Comparison of ENCODE assay signal across 10 cellular contexts in the genomic region with DNA sequence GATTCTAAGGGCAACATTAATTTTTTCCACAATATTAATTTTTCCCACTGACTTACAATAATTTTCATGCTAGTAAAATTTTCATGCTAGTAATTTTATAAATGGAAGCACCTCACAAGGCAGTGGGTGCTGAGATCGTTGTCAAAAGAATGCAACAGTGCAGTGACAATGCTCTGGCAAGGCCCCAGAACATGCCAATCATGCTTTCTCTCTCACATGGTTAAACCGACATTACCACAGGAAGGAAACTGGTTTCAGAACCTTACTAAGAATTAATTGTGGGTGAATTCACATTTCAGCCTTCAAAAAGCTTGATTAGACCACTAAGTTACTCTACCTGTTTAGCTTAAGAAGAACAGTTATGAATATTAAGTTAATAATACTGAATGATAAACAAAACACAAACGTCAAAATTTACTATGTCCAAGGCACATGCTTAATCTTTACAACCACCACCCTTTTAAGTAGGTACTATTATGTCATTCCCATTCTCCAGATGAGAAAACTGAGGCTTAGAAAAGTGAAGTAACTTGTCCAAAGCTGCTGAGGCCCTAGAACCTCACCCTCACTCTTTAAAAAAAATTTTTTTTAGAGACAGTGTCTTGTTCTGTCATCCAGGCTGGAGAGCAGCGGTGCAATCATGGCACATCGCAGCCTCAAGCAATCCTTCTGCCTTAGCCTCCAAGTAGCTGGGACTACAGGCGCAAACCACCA. TPM values are rescaled to one million over a fixed set of nuclear protein-coding genes. Genes with fewer than 3 reads are reported as not detected.
A peak's percentile ranks its signal among the peaks of the same experiment; 100 is the strongest.
DNase-seq lines count a peak whose midpoint lies in the region; ATAC-seq, FAIRE-seq and TF ChIP-seq lines count a peak whose summit lies in the region.
"Had no signal": no experiment of that assay in that cellular context is flagged by ENCODE, and none has a peak within 500 bp of the region (broad histone marks: within the 10 kb centered on the region; RNA-seq: fewer than 3 reads in every experiment).

No MANE protein-coding gene starts in this region.

- intact Hi-C loops in HepG2 (cut with micrococcal nuclease; ENCODE audit: unreplicated experiment) (no loop called here), right lobe of liver (cut with DNase I) (no loop called here)

- peaks cover 12% of the 10 kb centered on the region for H3K4me1 Mint-ChIP-seq in activated naive CD4-positive, alpha-beta T cell treated with anti-CD3 and anti-CD28 coated beads, Interleukin-2, amount 10 ng/mL, durations not matched to agents 7 days and 5 days
- no peaks in the 10 kb centered on the region for H3K4me1 Mint-ChIP-seq in type B pancreatic cell (ENCODE audit: unreplicated experiment)

- in situ Hi-C loops in HepG2 (cut with HindIII; ENCODE audit: extremely low pct_ligation_motif_present, low pct_unique_long_range_greater_than_20kb), result no loop called here

- H3K4me1 ChIP-seq in HepG2 (ENCODE audit: insufficient read depth, low read length) (peaks cover 23% of the 10 kb centered on the region), right lobe of liver (no peaks in the 10 kb centered on the region), suprapubic skin (peaks cover 6% of the 10 kb centered on the region)

- H3K9me3 ChIP-seq in HepG2 (ENCODE audit: low read length) (no peaks in the 10 kb centered on the region), right lobe of liver (no peaks in the 10 kb centered on the region), suprapubic skin (no peaks in the 10 kb centered on the region)
- H3K9me3 ChIP-seq: heart right ventricle, thoracic aorta had no signal

- FAIRE-seq in HepG2 (lab: Jason Lieb, UNC), result no peak

- TF ChIP-seq CTCF in HepG2 (CRISPR knock-in tag; IDR thresholded peaks at IDR 0.05) (no peak), right lobe of liver (IDR thresholded peaks at IDR 0.05) (no peak), type B pancreatic cell (conservative IDR thresholded peaks at IDR 0.05) (no peak), suprapubic skin (IDR thresholded peaks at IDR 0.05) (no peak), omental fat pad (IDR thresholded peaks at IDR 0.05) (no peak)

- POLR2A ChIA-PET in HepG2 (lab: Yijun Ruan, JAX), result no interaction called here

- TF ChIP-seq POLR2A in HepG2 (IDR thresholded peaks at IDR 0.05; ENCODE audit: insufficient read depth in 1 of 2, low read depth in 2 of 2, low read length in 2 of 2) (no peak), right lobe of liver (IDR thresholded peaks at IDR 0.05) (no peak), suprapubic skin (IDR thresholded peaks at IDR 0.05) (no peak)

- H3K36me3 Mint-ChIP-seq in activated naive CD4-positive, alpha-beta T cell treated with anti-CD3 and anti-CD28 coated beads, Interleukin-2, amount 10 ng/mL, durations not matched to agents 7 days and 5 days, result no peaks in the 10 kb centered on the region
- H3K36me3 Mint-ChIP-seq in type B pancreatic cell, result no peaks in the 10 kb centered on the region

- H3K4me2 ChIP-seq in HepG2 (ENCODE audit: low read depth, low read length), result no peak overlapping the region

- H3K27ac ChIP-seq in HepG2 (ENCODE audit: extremely low read length, insufficient read depth, low read length), result no peak overlapping the region
- no peak overlapping the region for H3K27ac ChIP-seq in right lobe of liver
- no peak overlapping the region for H3K27ac ChIP-seq in suprapubic skin
- H3K27ac ChIP-seq: thoracic aorta had no signal

- WGBS in HepG2 (ENCODE audit: low lambda C conversion rate), result 51% methylated on average over 6 of the region's 6 CpGs
- 48% methylated on average over 6 of the region's 6 CpGs for WGBS in right lobe of liver (ENCODE audit: insufficient coverage, low coverage, low lambda C conversion rate, missing lambda C conversion rate)
- 69% methylated on average over 6 of the region's 6 CpGs for WGBS in suprapubic skin

- ATAC-seq in HepG2 (no peak), right lobe of liver (no peak), omental fat pad (ENCODE audit: low FRiP score) (no peak)
- ATAC-seq: heart right ventricle had no signal

- no peaks in the 10 kb centered on the region for H3K79me2 ChIP-seq in HepG2 (ENCODE audit: insufficient read depth, low read length)

- H3K36me3 ChIP-seq in HepG2 (replicated peaks in 1 of 2; ENCODE audit: control insufficient read depth in 1 of 2, insufficient read depth in 2 of 2, low read length in 2 of 2) (no peaks in the 10 kb centered on the region), right lobe of liver (no peaks in the 10 kb centered on the region), suprapubic skin (no peaks in the 10 kb centered on the region)
- H3K36me3 ChIP-seq: heart right ventricle, thoracic aorta had no signal

- H3K9ac ChIP-seq in HepG2 (ENCODE audit: insufficient read depth, low read depth, low read length), result no peak overlapping the region

- H3K27me3 ChIP-seq in HepG2 (ENCODE audit: control insufficient read depth in 1 of 2, insufficient read depth in 2 of 2, low read length in 2 of 2), result no peaks in the 10 kb centered on the region
- peaks cover 0 to 5% of the 10 kb centered on the region in 2 donors for H3K27me3 ChIP-seq in right lobe of liver
- H3K27me3 ChIP-seq in suprapubic skin, result no peaks in the 10 kb centered on the region

- H2AFZ ChIP-seq in HepG2 (ENCODE audit: low read length), result no peak overlapping the region

- CTCF ChIA-PET in HepG2 (lab: Yijun Ruan, JAX; ENCODE audit: low intra/inter-chr PET ratio, low total read pairs), result no interaction called here
- CTCF ChIA-PET in activated naive CD4-positive, alpha-beta T cell treated with anti-CD3 and anti-CD28 coated beads, Interleukin-2, amount 10 ng/mL, durations not matched to agents 7 days and 5 days (lab: Charles Lee), result interaction anchor here (0.9 kb wide), 1 partner anchor 23 kb away, joined by 3 read pairs; no protein-coding TSS in a partner anchor

- DNase-seq in HepG2 (ENCODE audit: low spot score), result peak; percentile 6
- no peak for DNase-seq in right lobe of liver
- DNase-seq in HT1080 (ENCODE audit: low read depth), result peak; percentile 56
- peak; percentile 27 for DNase-seq in activated naive CD4-positive, alpha-beta T cell treated with anti-CD3 and anti-CD28 coated beads, Interleukin-2, amount 10 ng/mL, durations not matched to agents 7 days and 5 days
- DNase-seq in type B pancreatic cell (ENCODE audit: extremely low spot score, unreplicated experiment), result no peak
- no peak for DNase-seq in suprapubic skin (ENCODE audit: low spot score in 2 of 2)
- DNase-seq in omental fat pad (ENCODE audit: low spot score), result no peak
- DNase-seq in GM19240 (ENCODE audit: insufficient read length, low spot score), result no peak

- H3K4me3 ChIP-seq in HepG2 (replicated peaks in 1 of 3; ENCODE audit: insufficient read depth in 1 of 3, low read depth in 2 of 3, low read length in 3 of 3), result no peak overlapping the region
- no peak overlapping the region for H3K4me3 ChIP-seq in right lobe of liver
- no peak overlapping the region for H3K4me3 ChIP-seq in suprapubic skin
- H3K4me3 ChIP-seq: heart right ventricle, thoracic aorta had no signal

- TF ChIP-seq EP300 in HepG2 (IDR thresholded peaks at IDR 0.05; ENCODE audit: low read depth in 2 of 2, low read length in 2 of 2) (no peak), HepG2 (CRISPR knock-in tag; IDR thresholded peaks at IDR 0.05; ENCODE audit: borderline replicate concordance) (no peak), suprapubic skin (IDR thresholded peaks at IDR 0.05) (no peak)

- H3K4me3 Mint-ChIP-seq in activated naive CD4-positive, alpha-beta T cell treated with anti-CD3 and anti-CD28 coated beads, Interleukin-2, amount 10 ng/mL, durations not matched to agents 7 days and 5 days, result no peak overlapping the region
- no peak overlapping the region for H3K4me3 Mint-ChIP-seq in type B pancreatic cell

- H3K9me3 Mint-ChIP-seq in activated naive CD4-positive, alpha-beta T cell treated with anti-CD3 and anti-CD28 coated beads, Interleukin-2, amount 10 ng/mL, durations not matched to agents 7 days and 5 days, result no peaks in the 10 kb centered on the region
- no peaks in the 10 kb centered on the region for H3K9me3 Mint-ChIP-seq in type B pancreatic cell

- no peak for TF ChIP-seq RAD21 in HepG2 (CRISPR knock-in tag; IDR thresholded peaks at IDR 0.05)

- peaks cover 31% of the 10 kb centered on the region for H3K27me3 Mint-ChIP-seq in activated naive CD4-positive, alpha-beta T cell treated with anti-CD3 and anti-CD28 coated beads, Interleukin-2, amount 10 ng/mL, durations not matched to agents 7 days and 5 days
- H3K27me3 Mint-ChIP-seq in type B pancreatic cell, result no peaks in the 10 kb centered on the region

- H4K20me1 ChIP-seq in HepG2 (ENCODE audit: insufficient read depth, low read length), result no peaks in the 10 kb centered on the region

- H3K27ac Mint-ChIP-seq in activated naive CD4-positive, alpha-beta T cell treated with anti-CD3 and anti-CD28 coated beads, Interleukin-2, amount 10 ng/mL, durations not matched to agents 7 days and 5 days, result no peak overlapping the region
- peak overlapping the region; percentile 6 for H3K27ac Mint-ChIP-seq in type B pancreatic cell

- no TSS peak for BruUV-seq in HepG2 (replicated peaks; lab: Mats Ljungman, UMichigan)

RNA-seq across cellular contexts. Expression of a gene that starts 10.0 kb away (rescaled TPM):
- 1.7 and 29.5 TPM in 2 replicates for total RNA-seq in HepG2 (2016; rRNA removed; fragmentation: Illumina TruSeq; extraction: Trizol)
- total RNA-seq in HepG2 (2016; cell fraction: cytosol; rRNA removed; fragmentation: Illumina TruSeq; extraction: Trizol; ENCODE audit: low read depth), result 1.9 and 2.5 TPM in 2 replicates
- total RNA-seq in HepG2 (2016; cell fraction: insoluble cytoplasmic fraction; rRNA removed; fragmentation: Illumina TruSeq; extraction: Trizol), result 1.3 and 1.6 TPM in 2 replicates
- 0.83 and 0.93 TPM in 2 replicates for total RNA-seq in HepG2 (2016; cell fraction: membrane; rRNA removed; fragmentation: Illumina TruSeq; extraction: Trizol)
- total RNA-seq in HepG2 (2016; cell fraction: nucleus; rRNA removed; fragmentation: Illumina TruSeq; extraction: Trizol), result 4.3 and 5.3 TPM in 2 replicates
- 1.1 and 1.6 TPM in 2 replicates for polyA plus RNA-seq in HepG2 (2011; rRNA removed)
- polyA plus RNA-seq in HepG2 (2011; cell fraction: cytosol; rRNA removed), result 0.68 and 0.94 TPM in 2 replicates
- polyA plus RNA-seq in HepG2 (2011; cell fraction: nucleus; rRNA removed), result 1.5 and 2.6 TPM in 2 replicates
- 1.0 and 1.7 TPM in 2 replicates for polyA plus RNA-seq in HepG2 (2012)
- polyA plus RNA-seq in HepG2 (2016; cell fraction: cytosol; fragmentation: Illumina TruSeq; extraction: Trizol; ENCODE audit: low read depth), result 0.06 and 0.07 TPM in 2 replicates
- 0.72 and 0.86 TPM in 2 replicates for polyA plus RNA-seq in HepG2 (2016; cell fraction: insoluble cytoplasmic fraction; fragmentation: Illumina TruSeq; extraction: Trizol; ENCODE audit: low read depth)
- 0.15 TPM in 2 replicates for polyA plus RNA-seq in HepG2 (2016; cell fraction: membrane; fragmentation: Illumina TruSeq; extraction: Trizol; ENCODE audit: low read depth)
- 2.3 and 3.2 TPM in 2 replicates for polyA plus RNA-seq in HepG2 (2016; cell fraction: nucleus; fragmentation: Illumina TruSeq; extraction: Trizol; ENCODE audit: insufficient read depth, low read depth)
- polyA minus RNA-seq in HepG2 (2011; rRNA and poly(A)+ RNA removed; ENCODE audit: low replicate concordance), result 2.3 and 16.7 TPM in 2 replicates
- 1.9 and 3.8 TPM in 2 replicates for polyA minus RNA-seq in HepG2 (2011; cell fraction: cytosol; rRNA and poly(A)+ RNA removed)
- 5.3 and 6.0 TPM in 2 replicates for polyA minus RNA-seq in HepG2 (2011; cell fraction: nucleus; rRNA and poly(A)+ RNA removed)
- total RNA-seq in right lobe of liver, result 1 to 10 TPM in 2 of 6 experiments, under 1 TPM in 4; 0.47 to 1.2 (median 0.81) TPM
- 4.9 and 7.4 TPM in 2 replicates for total RNA-seq in HT1080 (2014; rRNA removed; shearing (Covaris generic))
- polyA plus RNA-seq in HT1080 (2015; cell fraction: cytosol; rRNA removed), result 2.1 and 2.3 TPM in 2 replicates
- 5.5 and 5.7 TPM in 2 replicates for polyA plus RNA-seq in HT1080 (2015; cell fraction: nucleus; rRNA removed)
- 5.6 and 7.4 TPM in 2 replicates for total RNA-seq in type B pancreatic cell (ENCODE audit: low replicate concordance)
- 10 to 100 TPM in 1 of 4 donors, 1 to 10 TPM in 3; 4.5 to 16.0 (median 8.4) TPM for total RNA-seq in suprapubic skin
- 10 to 100 TPM in 1 of 4 donors, 1 to 10 TPM in 3; 5.3 to 24.1 (median 6.6) TPM for total RNA-seq in omental fat pad

RNA-seq across cellular contexts. Expression of a gene that starts 55.5 kb away (rescaled TPM):
- total RNA-seq in HepG2 (2016; rRNA removed; fragmentation: Illumina TruSeq; extraction: Trizol) (36.7 and 43.6 TPM in 2 replicates), right lobe of liver (10 to 100 TPM; 24.9 to 37.0 (median 30.9) TPM), type B pancreatic cell (ENCODE audit: low replicate concordance) (34.9 and 39.1 TPM in 2 replicates), suprapubic skin (10 to 100 TPM; 18.0 to 30.5 (median 25.7) TPM), omental fat pad (10 to 100 TPM; 20.1 to 31.2 (median 27.6) TPM)
- 18.9 and 19.9 TPM in 2 replicates for total RNA-seq in HepG2 (2016; cell fraction: cytosol; rRNA removed; fragmentation: Illumina TruSeq; extraction: Trizol; ENCODE audit: low read depth)
- 38.7 and 43.0 TPM in 2 replicates for total RNA-seq in HepG2 (2016; cell fraction: insoluble cytoplasmic fraction; rRNA removed; fragmentation: Illumina TruSeq; extraction: Trizol)
- 17.0 and 24.1 TPM in 2 replicates for total RNA-seq in HepG2 (2016; cell fraction: membrane; rRNA removed; fragmentation: Illumina TruSeq; extraction: Trizol)
- total RNA-seq in HepG2 (2016; cell fraction: nucleus; rRNA removed; fragmentation: Illumina TruSeq; extraction: Trizol), result 37.3 and 42.4 TPM in 2 replicates
- 28.5 and 37.8 TPM in 2 replicates for polyA plus RNA-seq in HepG2 (2011; rRNA removed)
- polyA plus RNA-seq in HepG2 (2011; cell fraction: cytosol; rRNA removed), result 18.2 and 24.7 TPM in 2 replicates
- 7.8 and 12.2 TPM in 2 replicates for polyA plus RNA-seq in HepG2 (2011; cell fraction: nucleus; rRNA removed)
- polyA plus RNA-seq in HepG2 (2012), result 25.2 and 32.7 TPM in 2 replicates
- polyA plus RNA-seq in HepG2 (2016; cell fraction: cytosol; fragmentation: Illumina TruSeq; extraction: Trizol; ENCODE audit: low read depth), result 9.9 and 11.2 TPM in 2 replicates
- polyA plus RNA-seq in HepG2 (2016; cell fraction: insoluble cytoplasmic fraction; fragmentation: Illumina TruSeq; extraction: Trizol; ENCODE audit: low read depth), result 20.1 and 23.7 TPM in 2 replicates
- polyA plus RNA-seq in HepG2 (2016; cell fraction: membrane; fragmentation: Illumina TruSeq; extraction: Trizol; ENCODE audit: low read depth), result 11.4 and 12.1 TPM in 2 replicates
- polyA plus RNA-seq in HepG2 (2016; cell fraction: nucleus; fragmentation: Illumina TruSeq; extraction: Trizol; ENCODE audit: insufficient read depth, low read depth), result 35.5 and 36.8 TPM in 2 replicates
- 30.2 and 47.3 TPM in 2 replicates for polyA minus RNA-seq in HepG2 (2011; rRNA and poly(A)+ RNA removed; ENCODE audit: low replicate concordance)
- polyA minus RNA-seq in HepG2 (2011; cell fraction: cytosol; rRNA and poly(A)+ RNA removed), result 18.5 and 19.6 TPM in 2 replicates
- polyA minus RNA-seq in HepG2 (2011; cell fraction: nucleus; rRNA and poly(A)+ RNA removed), result 27.2 and 27.5 TPM in 2 replicates
- 17.4 and 18.5 TPM in 2 replicates for total RNA-seq in HT1080 (2014; rRNA removed; shearing (Covaris generic))
- 16.0 and 16.8 TPM in 2 replicates for polyA plus RNA-seq in HT1080 (2015; cell fraction: cytosol; rRNA removed)
- polyA plus RNA-seq in HT1080 (2015; cell fraction: nucleus; rRNA removed), result 14.4 and 15.5 TPM in 2 replicates

Comparison
In these comparisons a context has a peak if more than half of its experiments do, and no peak if none do; other contexts are left out.
1. DNase-seq: peak in HepG2 (single experiment), HT1080 (single experiment) and activated naive CD4-positive, alpha-beta T cell treated with anti-CD3 and anti-CD28 coated beads, Interleukin-2, amount 10 ng/mL, durations not matched to agents 7 days and 5 days (single experiment); none in right lobe of liver (0 of 3), type B pancreatic cell (single experiment), suprapubic skin (0 of 2), omental fat pad (single experiment) and GM19240 (single experiment).